27 cellular contexts compared by ENCODE assay signal in genomic region chr5:160040471-160040835, GRCh38.
"Had no signal": no experiment of that assay in that cellular context is flagged by ENCODE, and none has a peak within 500 bp of the region (broad histone marks: within the 10 kb centered on the region; RNA-seq: fewer than 3 reads in every experiment).

No MANE protein-coding gene starts in this region.

- H3K27ac ChIP-seq: heart left ventricle, WERI-Rb-1 had no signal

- H3K4me1 Mint-ChIP-seq: activated T-helper 17 cell treated with anti-CD3 and anti-CD28 coated beads, Interleukin-2, amount 50 U/mL, for 72 hours; central memory CD8-positive, alpha-beta T cell had no signal

- DNase-seq: activated CD4-positive, alpha-beta memory T cell treated with anti-CD3 and anti-CD28 coated beads, Interleukin-2, amount 10 ng/mL, durations not matched to agents 7 days and 5 days; activated CD4-positive, alpha-beta T cell treated with anti-CD3 and anti-CD28 coated beads for 36 hours; activated CD4-positive, alpha-beta T cell treated with anti-CD3 and anti-CD28 coated beads, Interleukin-2, amount 10 ng/mL, durations not matched to agents 7 days and 5 days; activated CD4-positive, alpha-beta T cell treated with anti-CD3 and anti-CD28 coated beads, Interleukin-2, amount 50 U/mL, for 4 hours; activated CD4-positive, CD25-positive, alpha-beta regulatory T cell; activated CD4-positive, CD25-positive, alpha-beta regulatory T cell treated with anti-CD3 and anti-CD28 coated beads, Interleukin-2, amount 50 U/mL, for 72 hours; activated CD8-positive, alpha-beta memory T cell treated with anti-CD3 and anti-CD28 coated beads, Interleukin-2, amount 50 U/mL, for 48 hours; activated effector memory CD4-positive, alpha-beta T cell treated with Interleukin-2 at 50 U/mL for 16 hours; activated gamma-delta T cell treated with Interleukin-2 at 50 U/mL for 16 hours; activated naive CD4-positive, alpha-beta T cell treated with anti-CD3 and anti-CD28 coated beads, Interleukin-2, amount 50 U/mL, for 16 hours; activated naive CD4-positive, alpha-beta T cell treated with Interleukin-2 at 50 U/mL for 16 hours; activated T-cell treated with anti-CD3 and anti-CD28 coated beads for 4 hours; activated T-cell treated with anti-CD3 and anti-CD28 coated beads, Interleukin-2, amount 50 U/mL, for 24 hours; amniotic stem cell; anterior cingulate cortex; brain microvascular endothelial cell; effector CD8-positive, alpha-beta T cell; foreskin fibroblast; glutamatergic neuron; heart left ventricle; T-helper 17 cell; T1000; WERI-Rb-1 had no signal

- H3K4me3 Mint-ChIP-seq: activated CD4-positive, alpha-beta memory T cell treated with anti-CD3 and anti-CD28 coated beads, Interleukin-2, amount 10 ng/mL, durations not matched to agents 7 days and 5 days; activated CD4-positive, alpha-beta T cell treated with anti-CD3 and anti-CD28 coated beads for 36 hours; activated CD4-positive, alpha-beta T cell treated with anti-CD3 and anti-CD28 coated beads, Interleukin-2, amount 10 ng/mL, durations not matched to agents 7 days and 5 days; activated naive CD8-positive, alpha-beta T cell; activated T-cell treated with anti-CD3 and anti-CD28 coated beads, Interleukin-2, amount 50 U/mL, for 24 hours; activated T-helper 17 cell treated with anti-CD3 and anti-CD28 coated beads, Interleukin-2, amount 50 U/mL, for 72 hours; central memory CD8-positive, alpha-beta T cell; T-helper 17 cell; T-helper 2 cell treated with Interferon-gamma antibody and Interleukin-4, amounts not matched to agents 5 μg/mL and 100 μg/mL, for 36 hours had no signal

- ATAC-seq: activated CD4-positive, alpha-beta T cell treated with anti-CD3 and anti-CD28 coated beads for 36 hours; activated T-helper 17 cell treated with anti-CD3 and anti-CD28 coated beads, Interleukin-2, amount 50 U/mL, for 72 hours; heart left ventricle; T-helper 17 cell had no signal

- H3K9me3 Mint-ChIP-seq: activated CD4-positive, alpha-beta memory T cell treated with anti-CD3 and anti-CD28 coated beads, Interleukin-2, amount 10 ng/mL, durations not matched to agents 7 days and 5 days; activated CD4-positive, alpha-beta T cell treated with anti-CD3 and anti-CD28 coated beads, Interleukin-2, amount 10 ng/mL, durations not matched to agents 7 days and 5 days; activated T-cell treated with anti-CD3 and anti-CD28 coated beads, Interleukin-2, amount 50 U/mL, for 24 hours; activated T-helper 17 cell treated with anti-CD3 and anti-CD28 coated beads, Interleukin-2, amount 50 U/mL, for 72 hours; central memory CD8-positive, alpha-beta T cell; T-helper 2 cell treated with Interferon-gamma antibody and Interleukin-4, amounts not matched to agents 5 μg/mL and 100 μg/mL, for 36 hours had no signal

- H3K27ac Mint-ChIP-seq: activated CD4-positive, alpha-beta memory T cell treated with anti-CD3 and anti-CD28 coated beads, Interleukin-2, amount 10 ng/mL, durations not matched to agents 7 days and 5 days; activated CD4-positive, alpha-beta T cell treated with anti-CD3 and anti-CD28 coated beads for 36 hours; activated CD4-positive, alpha-beta T cell treated with anti-CD3 and anti-CD28 coated beads, Interleukin-2, amount 10 ng/mL, durations not matched to agents 7 days and 5 days; activated naive CD8-positive, alpha-beta T cell; activated T-cell treated with anti-CD3 and anti-CD28 coated beads, Interleukin-2, amount 50 U/mL, for 24 hours; activated T-helper 17 cell treated with anti-CD3 and anti-CD28 coated beads, Interleukin-2, amount 50 U/mL, for 72 hours; T-helper 17 cell; T-helper 2 cell treated with Interferon-gamma antibody and Interleukin-4, amounts not matched to agents 5 μg/mL and 100 μg/mL, for 36 hours had no signal

- H3K4me3 ChIP-seq: heart left ventricle had no signal

- H3K27me3 Mint-ChIP-seq: activated CD4-positive, alpha-beta memory T cell treated with anti-CD3 and anti-CD28 coated beads, Interleukin-2, amount 10 ng/mL, durations not matched to agents 7 days and 5 days; activated CD4-positive, alpha-beta T cell treated with anti-CD3 and anti-CD28 coated beads for 36 hours; activated CD4-positive, alpha-beta T cell treated with anti-CD3 and anti-CD28 coated beads, Interleukin-2, amount 10 ng/mL, durations not matched to agents 7 days and 5 days; activated naive CD8-positive, alpha-beta T cell; activated T-cell treated with anti-CD3 and anti-CD28 coated beads, Interleukin-2, amount 50 U/mL, for 24 hours; activated T-helper 17 cell treated with anti-CD3 and anti-CD28 coated beads, Interleukin-2, amount 50 U/mL, for 72 hours; central memory CD8-positive, alpha-beta T cell; T-helper 17 cell had no signal

- H3K9me3 ChIP-seq: heart left ventricle had no signal

- H3K27me3 ChIP-seq: brain microvascular endothelial cell, heart left ventricle had no signal
